1 cellular context compared by ENCODE assay signal in the genomic region with DNA sequence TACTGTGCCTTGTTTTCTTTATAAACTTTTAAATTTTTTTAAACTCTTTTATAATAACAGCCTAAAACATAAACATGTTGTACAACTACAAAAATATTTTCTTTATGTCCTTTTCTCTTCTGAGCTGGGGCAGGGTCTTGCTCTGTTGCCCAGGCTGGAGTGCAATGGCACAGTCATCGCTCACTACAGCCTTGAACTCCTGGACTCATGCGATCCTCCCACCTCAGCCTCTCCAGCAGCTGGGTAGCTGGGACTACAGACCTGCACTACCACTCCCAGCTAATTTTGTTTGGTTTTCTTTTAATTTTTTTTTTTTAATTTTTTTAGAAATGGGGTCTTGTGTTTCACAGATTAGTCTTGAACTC.
TF ChIP-seq lines count a peak whose summit lies in the region.

No MANE protein-coding gene starts in this region.

TF ChIP-seq in HepG2, 621 proteins besides CTCF, POLR2A, EP300 and RAD21:
- TF ChIP-seq, protein P1, sequence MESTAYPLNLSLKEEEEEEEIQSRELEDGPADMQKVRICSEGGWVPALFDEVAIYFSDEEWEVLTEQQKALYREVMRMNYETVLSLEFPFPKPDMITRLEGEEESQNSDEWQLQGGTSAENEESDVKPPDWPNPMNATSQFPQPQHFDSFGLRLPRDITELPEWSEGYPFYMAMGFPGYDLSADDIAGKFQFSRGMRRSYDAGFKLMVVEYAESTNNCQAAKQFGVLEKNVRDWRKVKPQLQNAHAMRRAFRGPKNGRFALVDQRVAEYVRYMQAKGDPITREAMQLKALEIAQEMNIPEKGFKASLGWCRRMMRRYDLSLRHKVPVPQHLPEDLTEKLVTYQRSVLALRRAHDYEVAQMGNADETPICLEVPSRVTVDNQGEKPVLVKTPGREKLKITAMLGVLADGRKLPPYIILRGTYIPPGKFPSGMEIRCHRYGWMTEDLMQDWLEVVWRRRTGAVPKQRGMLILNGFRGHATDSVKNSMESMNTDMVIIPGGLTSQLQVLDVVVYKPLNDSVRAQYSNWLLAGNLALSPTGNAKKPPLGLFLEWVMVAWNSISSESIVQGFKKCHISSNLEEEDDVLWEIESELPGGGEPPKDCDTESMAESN (CRISPR knock-in tag; conservative IDR thresholded peaks at IDR 0.05) = no peak
- TF ChIP-seq DNMT3B (CRISPR knock-in tag; conservative IDR thresholded peaks at IDR 0.05) = no peak
- TF ChIP-seq ZNF282 (IDR thresholded peaks at IDR 0.05; ENCODE audit: partially characterized antibody) = no peak
- TF ChIP-seq ZNF121 (CRISPR knock-in tag; IDR thresholded peaks at IDR 0.05) = peak; percentile 83
- no peak for TF ChIP-seq ZNF432 (CRISPR knock-in tag; IDR thresholded peaks at IDR 0.05; ENCODE audit: borderline replicate concordance)
- TF ChIP-seq, protein P2, sequence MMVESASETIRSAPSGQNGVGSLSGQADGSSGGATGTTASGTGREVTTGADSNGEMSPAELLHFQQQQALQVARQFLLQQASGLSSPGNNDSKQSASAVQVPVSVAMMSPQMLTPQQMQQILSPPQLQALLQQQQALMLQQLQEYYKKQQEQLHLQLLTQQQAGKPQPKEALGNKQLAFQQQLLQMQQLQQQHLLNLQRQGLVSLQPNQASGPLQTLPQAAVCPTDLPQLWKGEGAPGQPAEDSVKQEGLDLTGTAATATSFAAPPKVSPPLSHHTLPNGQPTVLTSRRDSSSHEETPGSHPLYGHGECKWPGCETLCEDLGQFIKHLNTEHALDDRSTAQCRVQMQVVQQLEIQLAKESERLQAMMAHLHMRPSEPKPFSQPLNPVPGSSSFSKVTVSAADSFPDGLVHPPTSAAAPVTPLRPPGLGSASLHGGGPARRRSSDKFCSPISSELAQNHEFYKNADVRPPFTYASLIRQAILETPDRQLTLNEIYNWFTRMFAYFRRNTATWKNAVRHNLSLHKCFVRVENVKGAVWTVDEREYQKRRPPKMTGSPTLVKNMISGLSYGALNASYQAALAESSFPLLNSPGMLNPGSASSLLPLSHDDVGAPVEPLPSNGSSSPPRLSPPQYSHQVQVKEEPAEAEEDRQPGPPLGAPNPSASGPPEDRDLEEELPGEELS (CRISPR knock-in tag; IDR thresholded peaks at IDR 0.05) = no peak
- no peak for TF ChIP-seq ZNF761 (CRISPR knock-in tag; conservative IDR thresholded peaks at IDR 0.05)
- TF ChIP-seq, protein P3, sequence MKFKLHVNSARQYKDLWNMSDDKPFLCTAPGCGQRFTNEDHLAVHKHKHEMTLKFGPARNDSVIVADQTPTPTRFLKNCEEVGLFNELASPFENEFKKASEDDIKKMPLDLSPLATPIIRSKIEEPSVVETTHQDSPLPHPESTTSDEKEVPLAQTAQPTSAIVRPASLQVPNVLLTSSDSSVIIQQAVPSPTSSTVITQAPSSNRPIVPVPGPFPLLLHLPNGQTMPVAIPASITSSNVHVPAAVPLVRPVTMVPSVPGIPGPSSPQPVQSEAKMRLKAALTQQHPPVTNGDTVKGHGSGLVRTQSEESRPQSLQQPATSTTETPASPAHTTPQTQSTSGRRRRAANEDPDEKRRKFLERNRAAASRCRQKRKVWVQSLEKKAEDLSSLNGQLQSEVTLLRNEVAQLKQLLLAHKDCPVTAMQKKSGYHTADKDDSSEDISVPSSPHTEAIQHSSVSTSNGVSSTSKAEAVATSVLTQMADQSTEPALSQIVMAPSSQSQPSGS (CRISPR knock-in tag; IDR thresholded peaks at IDR 0.05) = no peak
- TF ChIP-seq CREM (IDR thresholded peaks at IDR 0.05) = no peak
- no peak for TF ChIP-seq CREM (CRISPR knock-in tag; IDR thresholded peaks at IDR 0.05)
TF ChIP-seq in HepG2: peak in this region for 1.
